In the genomic region with DNA sequence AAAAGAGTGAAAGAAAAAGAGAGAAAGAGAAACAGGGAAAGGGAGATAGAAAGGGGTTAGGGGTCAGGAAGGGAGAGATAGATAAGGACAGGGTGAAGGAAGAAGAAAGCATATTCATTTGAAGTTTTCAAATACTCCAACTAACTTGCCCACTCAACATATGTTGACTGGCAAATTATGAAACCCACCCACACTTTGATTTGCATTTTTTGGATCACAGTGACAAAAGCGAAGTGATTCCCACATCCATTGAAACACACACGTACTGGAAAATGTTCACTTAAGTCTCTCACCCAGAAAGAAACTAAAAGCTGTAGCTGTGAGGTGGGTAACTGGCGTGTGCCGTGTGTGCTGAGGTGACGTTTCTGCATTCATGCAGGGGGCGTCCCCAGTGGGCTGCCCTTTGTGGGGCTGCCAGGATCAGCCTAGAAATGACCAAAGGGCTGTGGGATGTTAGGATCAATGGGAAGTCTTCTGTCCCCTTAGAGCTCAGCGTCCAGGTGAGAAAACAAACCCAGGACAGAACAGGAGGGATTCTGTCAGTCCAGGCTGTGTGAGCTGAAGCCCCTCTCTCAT, we compare ENCODE assay signal across 20 cellular contexts.
DNase-seq lines count a peak whose midpoint lies in the region; ATAC-seq and TF ChIP-seq lines count a peak whose summit lies in the region.
"Had no signal": no experiment of that assay in that cellular context is flagged by ENCODE, and none has a peak within 500 bp of the region (broad histone marks: within the 10 kb centered on the region; RNA-seq: fewer than 3 reads in every experiment).

No MANE protein-coding gene starts in this region.

- H3K9ac ChIP-seq in BLaER1 treated with 17β-estradiol and CSF1 and Interleukin-3, amounts not matched to agents 10 nM and 100 nM: no peak overlapping the region

- ATAC-seq in GM21515 (IDR thresholded peaks at IDR 0.05; ENCODE audit: unreplicated experiment): no peak
- no peak for ATAC-seq in HG03521 (IDR thresholded peaks at IDR 0.05; ENCODE audit: unreplicated experiment)
- ATAC-seq: A549 had no signal

- H3K9me3 ChIP-seq in BLaER1 treated with 17β-estradiol and CSF1 and Interleukin-3, amounts not matched to agents 10 nM and 100 nM (replicated peaks in 1 of 11): peaks cover 28 to 74% (median 59%) of the 10 kb centered on the region in 11 experiments
- H3K9me3 ChIP-seq in left ventricle myocardium inferior (replicated peaks): peaks cover 13% of the 10 kb centered on the region
- H3K9me3 ChIP-seq: A549, HAP-1 had no signal

- H3K4me1 ChIP-seq in BLaER1 treated with 17β-estradiol and CSF1 and Interleukin-3, amounts not matched to agents 10 nM and 100 nM: peaks cover 0 to 91% (median 32%) of the 10 kb centered on the region in 10 experiments; a peak in 14 of 20 replicates
- no peaks in the 10 kb centered on the region for H3K4me1 ChIP-seq in left ventricle myocardium inferior
- H3K4me1 ChIP-seq: A549, HAP-1 had no signal

- intact Hi-C loops in left ventricle myocardium inferior (cut with micrococcal nuclease): no loop called here

- no peak overlapping the region for H3K27ac ChIP-seq in BLaER1 treated with 17β-estradiol and CSF1 and Interleukin-3, amounts not matched to agents 10 nM and 100 nM
- H3K27ac ChIP-seq in left ventricle myocardium inferior (replicated peaks): no peak overlapping the region
- H3K27ac ChIP-seq: A549 had no signal

- H3K36me3 ChIP-seq in BLaER1 treated with 17β-estradiol and CSF1 and Interleukin-3, amounts not matched to agents 10 nM and 100 nM: peaks cover 0 to 13% (median 0%) of the 10 kb centered on the region in 11 experiments; a peak in 2 of 22 replicates
- no peaks in the 10 kb centered on the region for H3K36me3 ChIP-seq in left ventricle myocardium inferior
- H3K36me3 ChIP-seq: HAP-1 had no signal

- H4K20me1 ChIP-seq in BLaER1 treated with 17β-estradiol and CSF1 and Interleukin-3, amounts not matched to agents 10 nM and 100 nM: no peaks in the 10 kb centered on the region

- TF ChIP-seq CTCF in left ventricle myocardium inferior (IDR thresholded peaks at IDR 0.05; ENCODE audit: borderline replicate concordance): no peak

- no peak overlapping the region for H3K4me3 ChIP-seq in BLaER1 treated with 17β-estradiol and CSF1 and Interleukin-3, amounts not matched to agents 10 nM and 100 nM
- no peak overlapping the region for H3K4me3 ChIP-seq in left ventricle myocardium inferior
- H3K4me3 ChIP-seq: A549, HAP-1 had no signal

- H3K27me3 ChIP-seq in BLaER1 treated with 17β-estradiol and CSF1 and Interleukin-3, amounts not matched to agents 10 nM and 100 nM: no peaks in the 10 kb centered on the region
- peaks cover 13% of the 10 kb centered on the region for H3K27me3 ChIP-seq in left ventricle myocardium inferior (ENCODE audit: low read depth)

- DNase-seq in Ammon's horn (ENCODE audit: low spot score) (peak; percentile 37), inferior parietal cortex (ENCODE audit: extremely low spot score) (peak; percentile 69), superior temporal gyrus (ENCODE audit: extremely low spot score) (peak; percentile 60), left ventricle myocardium inferior (no peak)
- DNase-seq: 8988T; ACHN; AML-193; Calu3; CD4-positive, alpha-beta memory T cell; COR-L47; DMS53; DMS79 treated with DMSO at 0.1 percent for 48 hours; GF-D8; GOT3; HFFc6 had no signal

- H3K4me2 ChIP-seq in BLaER1 treated with 17β-estradiol and CSF1 and Interleukin-3, amounts not matched to agents 10 nM and 100 nM: peak overlapping the region in 6 of 11 experiments; percentile 0 to 70 (median 58); a peak in 5 of 22 replicates
- H3K4me2 ChIP-seq: A549 had no signal
